Comparison of ENCODE assay signal across 8 cellular contexts in the genomic region with DNA sequence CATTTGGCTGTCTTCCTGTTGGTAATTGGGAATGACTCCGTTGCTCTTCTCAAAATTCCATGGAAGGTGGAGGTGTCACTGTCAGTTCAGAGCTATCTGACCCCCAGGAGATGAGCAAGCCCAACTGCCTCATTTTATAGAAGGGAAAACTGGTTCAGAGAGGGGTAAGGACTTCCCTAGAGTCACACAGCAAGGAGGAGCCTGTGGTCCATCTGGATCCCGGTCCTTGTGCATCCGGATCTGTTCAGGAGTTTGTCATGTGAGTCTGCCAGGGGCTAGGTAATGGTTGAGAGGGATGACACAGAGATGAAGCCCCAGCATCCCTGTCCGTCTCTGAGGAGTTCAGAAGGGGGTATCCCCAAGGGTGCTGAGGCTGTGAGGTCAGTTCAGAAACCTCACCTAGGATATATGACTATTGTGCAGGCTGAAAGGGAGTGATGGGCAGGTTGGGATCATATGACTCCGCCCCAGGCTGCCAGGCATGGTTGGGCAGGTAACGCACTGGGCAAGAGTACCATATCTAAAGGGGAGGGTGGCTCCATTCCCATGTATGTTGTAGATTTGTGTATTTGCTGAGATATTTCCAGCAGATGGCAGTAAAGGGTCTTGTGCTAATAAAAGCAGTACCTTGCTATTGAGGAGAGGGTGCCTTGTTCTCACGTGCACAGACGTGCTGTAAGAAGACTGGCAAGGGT. TPM values are rescaled to one million over a fixed set of nuclear protein-coding genes. Genes with fewer than 3 reads are reported as not detected.
A peak's percentile ranks its signal among the peaks of the same experiment; 100 is the strongest.
DNase-seq lines count a peak whose midpoint lies in the region; ATAC-seq, FAIRE-seq and TF ChIP-seq lines count a peak whose summit lies in the region.

No MANE protein-coding gene starts in this region.

- H3K4me3 ChIP-seq in K562 (no peak overlapping the region), kidney epithelial cell (ENCODE audit: low read depth, low read length) (no peak overlapping the region)

- in situ Hi-C loops in K562 (cut with MboI), result loop anchor here (25.0 kb wide), 1 partner anchor 1034 kb away; no protein-coding TSS in a partner anchor

- ATAC-seq in K562 (peak; percentile 84), GM21367 (IDR thresholded peaks at IDR 0.05; ENCODE audit: unreplicated experiment) (no peak), GM19324 (IDR thresholded peaks at IDR 0.05; ENCODE audit: low FRiP score, unreplicated experiment) (no peak)

- H3K4me1 ChIP-seq in K562 (replicated peaks in 1 of 2; ENCODE audit: control insufficient read depth in 2 of 2, insufficient read depth in 2 of 2, low read length in 2 of 2), result peaks cover 0 to 9% of the 10 kb centered on the region in 2 experiments; a peak in 1 of 5 replicates

- no TSS peak for BruUV-seq in K562 (replicated peaks; lab: Mats Ljungman, UMichigan)

- POLR2A ChIA-PET in K562 (lab: Yijun Ruan, JAX), result interaction anchor here (0.6 to 0.7 kb wide), 3 partner anchors 11 to 512 kb away, joined by 3 to 4 read pairs (median 3); no protein-coding TSS in a partner anchor

- TF ChIP-seq POLR2A in H54 (IDR thresholded peaks at IDR 0.05; ENCODE audit: low read depth, low read length) (no peak), K562 (conservative IDR thresholded peaks at IDR 0.05) (no peak)

- peak; percentile 61 for DNase-seq in H54 (ENCODE audit: insufficient read length, low spot score)
- peak; percentile 75 for DNase-seq in NCI-H69 (lab: John Stamatoyannopoulos, UW)
- peak; percentile 52 to 71 (median 60) for DNase-seq in K562 (ENCODE audit: extremely low read depth in 1 of 4, low spot score in 3 of 4)
- DNase-seq in kidney epithelial cell (ENCODE audit: low read depth), result peak; percentile 16
- DNase-seq in stimulated activated CD4-positive, alpha-beta T cell treated with anti-CD3 and anti-CD28 coated beads, Interleukin-2, amount 100 ng/mL, for 48 hours, result no peak

- CTCF ChIA-PET in K562 (lab: Yijun Ruan, JAX; ENCODE audit: low intra/inter-chr PET ratio), result interaction anchor here (0.7 to 1.4 kb wide), 4 partner anchors 11 to 593 kb away, joined by 3 to 4 read pairs (median 3); no protein-coding TSS in a partner anchor

- WGBS in K562 (ENCODE audit: insufficient coverage, low coverage, missing lambda C conversion rate), result 13% methylated on average over 8 of the region's 8 CpGs

- peaks cover 6% of the 10 kb centered on the region; the same call in 1 of the 2 replicates for H4K20me1 ChIP-seq in K562 (replicated peaks; ENCODE audit: control insufficient read depth, insufficient read depth, low read length)

- TF ChIP-seq CTCF in C4-2B (conservative IDR thresholded peaks at IDR 0.05) (peak; percentile 78), K562 (IDR thresholded peaks at IDR 0.05 in 2 of 3, conservative IDR thresholded peaks at IDR 0.05 in 1 of 3; ENCODE audit: insufficient read depth in 2 of 3, low read depth in 1 of 3, low read length in 3 of 3) (peak; percentile 70 to 76 (median 76)), kidney epithelial cell (IDR thresholded peaks at IDR 0.05; ENCODE audit: insufficient read depth, low read length, poor library complexity, severe bottlenecking) (peak; percentile 58)

- no peak overlapping the region for H2AFZ ChIP-seq in K562 (ENCODE audit: low read depth, low read length)

- TF ChIP-seq EP300 in K562 (IDR thresholded peaks at IDR 0.05; ENCODE audit: low read length), result no peak

- H3K36me3 ChIP-seq in K562 (ENCODE audit: control insufficient read depth, insufficient read depth, low read length) (no peaks in the 10 kb centered on the region), kidney epithelial cell (ENCODE audit: control insufficient read depth, insufficient read depth, low read length) (no peaks in the 10 kb centered on the region)

- no peak overlapping the region for H3K27ac ChIP-seq in C4-2B
- H3K27ac ChIP-seq in K562 (ENCODE audit: extremely low read depth, low read depth, low read length), result no peak overlapping the region

- H3K9me1 ChIP-seq in K562 (ENCODE audit: control insufficient read depth, insufficient read depth, low read length), result no peaks in the 10 kb centered on the region

- intact Hi-C loops in K562 (cut with micrococcal nuclease), result no loop called here

- H3K9me3 ChIP-seq in K562 (replicated peaks; ENCODE audit: control insufficient read depth, insufficient read depth, low read depth, low read length), result no peaks in the 10 kb centered on the region

- no peak overlapping the region for H3K9ac ChIP-seq in K562 (ENCODE audit: insufficient read depth in 1 of 2, low read depth in 2 of 2, low read length in 2 of 2)

- H3K79me2 ChIP-seq in K562 (ENCODE audit: control insufficient read depth, insufficient read depth, low read length), result no peaks in the 10 kb centered on the region

- H3K27me3 ChIP-seq in K562 (ENCODE audit: control insufficient read depth in 2 of 2, insufficient read depth in 2 of 2, low read length in 2 of 2) (peaks cover 7 to 59% of the 10 kb centered on the region in 2 experiments; a peak in 4 of 5 replicates), kidney epithelial cell (ENCODE audit: control insufficient read depth, insufficient read depth, low read length) (peaks cover 6% of the 10 kb centered on the region)

- FAIRE-seq in H54 (lab: Jason Lieb, UNC) (peak; percentile 58), K562 (lab: Jason Lieb, UNC) (peak; percentile 97)

- peak in 1 of 2 experiments; percentile 62; a peak in 3 of 4 replicates for TF ChIP-seq RAD21 in K562 (CRISPR knock-in tag; conservative IDR thresholded peaks at IDR 0.05 in 1 of 2, IDR thresholded peaks at IDR 0.05 in 1 of 2)

- no peak overlapping the region for H3K4me2 ChIP-seq in K562 (ENCODE audit: insufficient read depth, low read length)

TF ChIP-seq in K562, 482 proteins besides CTCF, POLR2A, EP300 and RAD21:
- peak; percentile 41 for TF ChIP-seq ZFP36 (IDR thresholded peaks at IDR 0.05; ENCODE audit: low read depth, low read length, partially characterized antibody)
- no peak for TF ChIP-seq ZBTB7A (IDR thresholded peaks at IDR 0.05; ENCODE audit: borderline replicate concordance, control insufficient read depth, low read depth, low read length)
- no peak for TF ChIP-seq TAF9B (IDR thresholded peaks at IDR 0.05; ENCODE audit: partially characterized antibody)
- 0 out of 2 replicates have a peak, but pooled peaks have one; percentile 33 for TF ChIP-seq SMC3 (conservative IDR thresholded peaks at IDR 0.05; ENCODE audit: insufficient read depth, low read depth, low read length)
- TF ChIP-seq, protein P1, sequence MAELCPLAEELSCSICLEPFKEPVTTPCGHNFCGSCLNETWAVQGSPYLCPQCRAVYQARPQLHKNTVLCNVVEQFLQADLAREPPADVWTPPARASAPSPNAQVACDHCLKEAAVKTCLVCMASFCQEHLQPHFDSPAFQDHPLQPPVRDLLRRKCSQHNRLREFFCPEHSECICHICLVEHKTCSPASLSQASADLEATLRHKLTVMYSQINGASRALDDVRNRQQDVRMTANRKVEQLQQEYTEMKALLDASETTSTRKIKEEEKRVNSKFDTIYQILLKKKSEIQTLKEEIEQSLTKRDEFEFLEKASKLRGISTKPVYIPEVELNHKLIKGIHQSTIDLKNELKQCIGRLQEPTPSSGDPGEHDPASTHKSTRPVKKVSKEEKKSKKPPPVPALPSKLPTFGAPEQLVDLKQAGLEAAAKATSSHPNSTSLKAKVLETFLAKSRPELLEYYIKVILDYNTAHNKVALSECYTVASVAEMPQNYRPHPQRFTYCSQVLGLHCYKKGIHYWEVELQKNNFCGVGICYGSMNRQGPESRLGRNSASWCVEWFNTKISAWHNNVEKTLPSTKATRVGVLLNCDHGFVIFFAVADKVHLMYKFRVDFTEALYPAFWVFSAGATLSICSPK (IDR thresholded peaks at IDR 0.05; ENCODE audit: borderline replicate concordance), result no peak
- 0 out of 2 replicates have a peak, but pooled peaks have one; percentile 26 for TF ChIP-seq CBFB (CRISPR knock-in tag; IDR thresholded peaks at IDR 0.05)
- TF ChIP-seq ARHGAP35 (IDR thresholded peaks at IDR 0.05; ENCODE audit: partially characterized antibody), result no peak
- peak; percentile 92 for TF ChIP-seq BHLHE40 (IDR thresholded peaks at IDR 0.05; ENCODE audit: low read length)
- peak; percentile 74; the same call in 1 of the 2 replicates for TF ChIP-seq CTBP1 (IDR thresholded peaks at IDR 0.05; ENCODE audit: borderline replicate concordance)
- TF ChIP-seq ZSCAN32 (CRISPR knock-in tag; IDR thresholded peaks at IDR 0.05), result no peak
- TF ChIP-seq SRSF1 (IDR thresholded peaks at IDR 0.05; ENCODE audit: low read depth, low read length), result no peak

RNA-seq across cellular contexts. Expression of a gene that starts 16.0 kb away (rescaled TPM):
- total RNA-seq in K562 (2011; cell fraction: chromatin; rRNA removed; ENCODE audit: low replicate concordance), result 5.7 and 14.0 TPM in 2 replicates
- total RNA-seq in K562 (2011; cell fraction: nucleolus; rRNA removed), result 13.4 and 15.0 TPM in 2 replicates
- 11.0 and 15.7 TPM in 2 replicates for total RNA-seq in K562 (2011; cell fraction: nucleoplasm; rRNA removed)
- total RNA-seq in K562 (2014; rRNA removed) (2.1 and 4.5 TPM in 2 replicates), K562 (2014; rRNA removed; fragmentation: Illumina TruSeq; extraction: Trizol) (2.8 TPM in 2 replicates), K562 (2015; rRNA removed; fragmentation: Illumina TruSeq; extraction: Trizol) (3.2 and 3.6 TPM in 2 replicates), K562 (2021) (8.2 and 8.5 TPM in 2 replicates), kidney epithelial cell (3.6 TPM in 2 replicates)
- polyA plus RNA-seq in K562 (2011; rRNA removed) (4.1 and 7.1 TPM in 2 replicates), K562 (2014; fragmentation: Illumina TruSeq; extraction: Trizol) (10.5 and 10.7 TPM in 2 replicates), K562 (2014; fragmentation: Nextera tagmentation; extraction: Ambion mirVana) (10 to 100 TPM in 1 of 2 experiments, 1 to 10 TPM in 1; 6.3 to 10.3 TPM), K562 (2014; rRNA removed) (4.5 and 4.6 TPM in 2 replicates)
- 7.9 and 15.0 TPM in 2 replicates for polyA plus RNA-seq in K562 (2011; cell fraction: cytosol; rRNA removed)
- polyA plus RNA-seq in K562 (2011; cell fraction: nucleus; rRNA removed), result 5.0 and 7.3 TPM in 2 replicates
- 8.2 and 10.4 TPM in 2 replicates for polyA plus RNA-seq in K562 (2012)
- polyA minus RNA-seq in K562 (2011; rRNA and poly(A)+ RNA removed), result 5.9 and 6.1 TPM in 2 replicates
- polyA minus RNA-seq in K562 (2011; cell fraction: cytosol; rRNA and poly(A)+ RNA removed), result 6.7 and 9.5 TPM in 2 replicates
- polyA minus RNA-seq in K562 (2011; cell fraction: nucleus; rRNA and poly(A)+ RNA removed), result 5.0 and 5.7 TPM in 2 replicates

Comparison
In these comparisons a context has a peak if more than half of its experiments do, and no peak if none do; other contexts are left out.
1. DNase-seq: peak in H54 (single experiment), NCI-H69 (single experiment), K562 (4 of 4) and kidney epithelial cell (single experiment); none in stimulated activated CD4-positive, alpha-beta T cell treated with anti-CD3 and anti-CD28 coated beads, Interleukin-2, amount 100 ng/mL, for 48 hours (0 of 2).
2. Peak in every context shown above with its lines, with median percentiles within 50 percentile points of each other: CTCF ChIP-seq.